In genomic region chr10:106106114-106106513, GRCh38 we compare ENCODE assay signal across 9 cellular contexts.
"Had no signal": no experiment of that assay in that cellular context is flagged by ENCODE, and none has a peak within 500 bp of the region (broad histone marks: within the 10 kb centered on the region; RNA-seq: fewer than 3 reads in every experiment).

No MANE protein-coding gene starts in this region.

- ATAC-seq: HCT116, K562 had no signal

- H3K9ac ChIP-seq: GM23248 had no signal

- H3K36me3 ChIP-seq: HAP-1 had no signal

- H3K9me3 ChIP-seq: HAP-1 had no signal

- H2AFZ ChIP-seq: GM23248 had no signal

- FAIRE-seq: K562 had no signal

- H3K4me3 ChIP-seq: GM23248, HAP-1, K562 had no signal

- H3K4me1 ChIP-seq: HAP-1 had no signal

- DNase-seq: GM23248, GOT3, H7, HFFc6, IMR-90 had no signal

- H3K27ac ChIP-seq: GM23248, HL-60 had no signal
